9 cellular contexts compared by ENCODE assay signal in genomic region chr1:41387667-41388091, GRCh38. TPM values are rescaled to one million over a fixed set of nuclear protein-coding genes. Genes with fewer than 3 reads are reported as not detected.
DNase-seq lines count a peak whose midpoint lies in the region; ATAC-seq and TF ChIP-seq lines count a peak whose summit lies in the region.
"Had no signal": no experiment of that assay in that cellular context is flagged by ENCODE, and none has a peak within 500 bp of the region (broad histone marks: within the 10 kb centered on the region; RNA-seq: fewer than 3 reads in every experiment).

No MANE protein-coding gene starts in this region.

- no peak overlapping the region for H3K4me3 ChIP-seq in epithelial cell of esophagus (ENCODE audit: low read length)
- H3K4me3 ChIP-seq: GM12878 had no signal

- ATAC-seq in omental fat pad (ENCODE audit: low FRiP score): peak; percentile 79
- no peak for ATAC-seq in activated T-helper 17 cell treated with anti-CD3 and anti-CD28 coated beads, Interleukin-2, amount 50 U/mL, for 72 hours (replicated peaks)
- ATAC-seq: GM12878 had no signal

- TF ChIP-seq CTCF in epithelial cell of esophagus (IDR thresholded peaks at IDR 0.05; ENCODE audit: insufficient read depth, low read depth, low read length, missing control alignments) (no peak), omental fat pad (IDR thresholded peaks at IDR 0.05) (no peak)

- DNase-seq in DMS153 treated with DMSO at 0.1 percent for 48 hours (lab: John Stamatoyannopoulos, UW; ENCODE audit: unreplicated experiment) (peak; percentile 99), NCI-H2227 treated with DMSO at 0.1 percent for 48 hours (lab: John Stamatoyannopoulos, UW) (peak; percentile 70), epithelial cell of esophagus (ENCODE audit: low read depth) (peak; percentile 53), omental fat pad (ENCODE audit: low spot score) (no peak), T-helper 9 cell (no peak), cortex of kidney (lab: John Stamatoyannopoulos, UW) (no peak), GM19240 (ENCODE audit: insufficient read length, low spot score) (no peak)

- H3K9me3 Mint-ChIP-seq in activated T-helper 17 cell treated with anti-CD3 and anti-CD28 coated beads, Interleukin-2, amount 50 U/mL, for 72 hours: no peaks in the 10 kb centered on the region

- H3K4me3 Mint-ChIP-seq in activated T-helper 17 cell treated with anti-CD3 and anti-CD28 coated beads, Interleukin-2, amount 50 U/mL, for 72 hours: no peak overlapping the region

- peaks cover 4% of the 10 kb centered on the region for H3K4me1 Mint-ChIP-seq in activated T-helper 17 cell treated with anti-CD3 and anti-CD28 coated beads, Interleukin-2, amount 50 U/mL, for 72 hours

- H3K27me3 Mint-ChIP-seq in activated T-helper 17 cell treated with anti-CD3 and anti-CD28 coated beads, Interleukin-2, amount 50 U/mL, for 72 hours: peaks cover 34% of the 10 kb centered on the region

- no peak overlapping the region for H3K27ac Mint-ChIP-seq in activated T-helper 17 cell treated with anti-CD3 and anti-CD28 coated beads, Interleukin-2, amount 50 U/mL, for 72 hours

- no peaks in the 10 kb centered on the region for H3K36me3 Mint-ChIP-seq in activated T-helper 17 cell treated with anti-CD3 and anti-CD28 coated beads, Interleukin-2, amount 50 U/mL, for 72 hours (ENCODE audit: low read depth)

RNA-seq across cellular contexts. Expression of gene FOXO6, which starts 26.4 kb away (rescaled TPM):
- total RNA-seq in omental fat pad: under 1 TPM in 3 of 4 donors, not detected in 1; 0.12 to 0.93 (median 0.31) TPM
- under 1 TPM; 0.11 to 0.26 TPM for total RNA-seq in activated T-helper 17 cell treated with anti-CD3 and anti-CD28 coated beads, Interleukin-2, amount 50 U/mL, for 72 hours
- total RNA-seq: GM12878 had no signal

Comparison
In these comparisons a context has a peak if more than half of its experiments do, and no peak if none do; other contexts are left out.
1. DNase-seq: peak in DMS153 treated with DMSO at 0.1 percent for 48 hours (single experiment), NCI-H2227 treated with DMSO at 0.1 percent for 48 hours (single experiment) and epithelial cell of esophagus (single experiment); none in omental fat pad (single experiment), T-helper 9 cell (single experiment), cortex of kidney (single experiment) and GM19240 (single experiment).